Comparison of ENCODE assay signal across 24 cellular contexts in genomic region chr13:110229905-110230563, GRCh38.
A peak's percentile ranks its signal among the peaks of the same experiment; 100 is the strongest.
DNase-seq lines count a peak whose midpoint lies in the region; ATAC-seq, FAIRE-seq and TF ChIP-seq lines count a peak whose summit lies in the region.
"Had no signal": no experiment of that assay in that cellular context is flagged by ENCODE, and none has a peak within 500 bp of the region (broad histone marks: within the 10 kb centered on the region; RNA-seq: fewer than 3 reads in every experiment).

No MANE protein-coding gene starts in this region.

- TF ChIP-seq EP300 in esophagus muscularis mucosa (IDR thresholded peaks at IDR 0.05): no peak

- H3K4me3 ChIP-seq in esophagus muscularis mucosa (no peak overlapping the region), gastrocnemius medialis (no peak overlapping the region)
- H3K4me3 ChIP-seq: lower lobe of right lung, thoracic aorta had no signal

- POLR2A ChIA-PET in RWPE1 (lab: Yijun Ruan, JAX; ENCODE audit: low non-redundant PET): no interaction called here

- H3K27ac ChIP-seq in RWPE1 (peak overlapping the region; percentile 12; the same call in 1 of the 2 replicates), esophagus muscularis mucosa (replicated peaks in 1 of 4) (peak overlapping the region; percentile 47 to 95 (median 76)), gastrocnemius medialis (peak overlapping the region; percentile 12 to 69 (median 66))
- H3K27ac ChIP-seq: HL-60, lower lobe of right lung, neutrophil had no signal

- H3K9me3 ChIP-seq in esophagus muscularis mucosa (no peaks in the 10 kb centered on the region), gastrocnemius medialis (no peaks in the 10 kb centered on the region)
- H3K9me3 ChIP-seq: lower lobe of right lung, neutrophil, thoracic aorta had no signal

- in situ Hi-C loops in gastrocnemius medialis (cut with MboI; ENCODE audit: low sequenced_read_pairs in 4 of 4): loop anchor here in 3 of 4 donors (5.0 to 25.0 kb wide), 3 partner anchors 182 to 185 kb away; no protein-coding TSS in a partner anchor

- ATAC-seq in gastrocnemius medialis: no peak
- ATAC-seq in HG02852 (IDR thresholded peaks at IDR 0.05; ENCODE audit: unreplicated experiment): no peak
- ATAC-seq: stimulated activated memory B cell treated with anti-CD40 and anti-IgM and Interleukin-4, amounts not matched to agents 10 μg/mL and 1 μg/mL and 100 μg/mL, for 72 hours had no signal

- H3K36me3 ChIP-seq in esophagus muscularis mucosa (peaks cover 0 to 6% (median 0%) of the 10 kb centered on the region in 4 donors), gastrocnemius medialis (no peaks in the 10 kb centered on the region)
- H3K36me3 ChIP-seq: lower lobe of right lung, neutrophil, thoracic aorta had no signal

- CTCF ChIA-PET in RWPE1 (lab: Yijun Ruan, JAX): no interaction called here

- peak; percentile 79 for FAIRE-seq in H54 (lab: Jason Lieb, UNC)
- FAIRE-seq: keratinocyte had no signal

- TF ChIP-seq CTCF in RWPE1 (conservative IDR thresholded peaks at IDR 0.05; ENCODE audit: low read depth) (no peak), esophagus muscularis mucosa (IDR thresholded peaks at IDR 0.05) (no peak), gastrocnemius medialis (IDR thresholded peaks at IDR 0.05 in 4 of 5, conservative IDR thresholded peaks at IDR 0.05 in 1 of 5) (no peak)

- no peak for DNase-seq in H54 (ENCODE audit: insufficient read length, low spot score)
- no peak for DNase-seq in RWPE1 (ENCODE audit: low spot score)
- DNase-seq in esophagus muscularis mucosa (ENCODE audit: extremely low spot score): peak; percentile 66
- no peak for DNase-seq in gastrocnemius medialis
- DNase-seq in activated CD4-positive, CD25-positive, alpha-beta regulatory T cell treated with anti-CD3 and anti-CD28 coated beads, Interleukin-2, amount 50 U/mL, for 72 hours: no peak
- no peak for DNase-seq in EL
- no peak for DNase-seq in iPS-NIHi7 (ENCODE audit: extremely low spot score)
- DNase-seq: activated CD4-positive, alpha-beta memory T cell treated with anti-CD3 and anti-CD28 coated beads for 36 hours; activated gamma-delta T cell; activated T-cell treated with anti-CD3 and anti-CD28 coated beads for 4 hours; C1 segment of cervical spinal cord; DND-41; effector CD4-positive, alpha-beta T cell; lower lobe of right lung; NCI-H1092; NCI-H2029 treated with DMSO at 0.1 percent for 48 hours; stimulated activated CD4-positive, alpha-beta T cell treated with anti-CD3 and anti-CD28 coated beads, Interleukin-2, amount 100 ng/mL, for 48 hours; T-helper 9 cell had no signal

- intact Hi-C loops in esophagus muscularis mucosa (cut with DNase I) (loop anchor here (5.0 kb wide), 1 partner anchor 182 kb away; no protein-coding TSS in a partner anchor), gastrocnemius medialis (cut with DNase I; ENCODE audit: low total_unique reads) (loop anchor here (5.0 kb wide), 1 partner anchor 72 kb away; no protein-coding TSS in a partner anchor)

- WGBS in esophagus muscularis mucosa: 90% methylated on average over 16 of the region's 16 CpGs

- no peaks in the 10 kb centered on the region for H3K27me3 ChIP-seq in esophagus muscularis mucosa
- peaks cover 0 to 7% (median 0%) of the 10 kb centered on the region in 3 donors for H3K27me3 ChIP-seq in gastrocnemius medialis

- H3K4me1 ChIP-seq in esophagus muscularis mucosa (peaks cover 65 to 94% (median 86%) of the 10 kb centered on the region in 4 donors), gastrocnemius medialis (peaks cover 11 to 41% of the 10 kb centered on the region in 2 donors)

- TF ChIP-seq POLR2A in H54 (IDR thresholded peaks at IDR 0.05; ENCODE audit: low read depth, low read length) (no peak), esophagus muscularis mucosa (IDR thresholded peaks at IDR 0.05; ENCODE audit: low read depth) (no peak), gastrocnemius medialis (IDR thresholded peaks at IDR 0.05) (no peak)

Comparison
In these comparisons a context has a peak if more than half of its experiments do, and no peak if none do; other contexts are left out.
1. H3K27ac ChIP-seq: peak in every context shown above with its lines; median percentile 76 in esophagus muscularis mucosa; 66 in gastrocnemius medialis; 12 in RWPE1.